In the genomic region with DNA sequence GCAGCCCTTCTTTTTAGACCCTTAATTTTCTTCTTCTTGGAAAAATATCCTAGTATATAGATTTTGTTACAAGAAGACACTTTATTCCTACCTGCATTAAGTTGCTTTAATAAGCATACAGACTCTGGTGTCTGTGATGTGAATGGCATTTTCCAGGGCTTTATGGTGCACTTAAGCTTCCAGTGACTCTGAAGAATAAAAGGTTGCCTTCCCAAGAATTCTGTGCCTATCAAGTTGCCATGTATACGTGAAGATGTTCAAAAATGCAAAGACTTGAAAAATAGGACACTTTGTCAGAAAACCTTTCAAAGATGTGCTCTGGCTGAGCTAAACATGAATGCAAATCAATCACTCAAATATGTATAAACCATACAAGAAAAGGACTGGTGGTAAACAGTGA, we compare ENCODE assay signal across 8 cellular contexts.
"Had no signal": no experiment of that assay in that cellular context is flagged by ENCODE, and none has a peak within 500 bp of the region (broad histone marks: within the 10 kb centered on the region; RNA-seq: fewer than 3 reads in every experiment).

No MANE protein-coding gene starts in this region.

- H3K4me3 ChIP-seq: GM23248, GM23338, HAP-1 had no signal

- H3K27ac ChIP-seq: GM23248 had no signal

- H3K4me2 ChIP-seq: GM23338 had no signal

- H2AFZ ChIP-seq: GM23248, GM23338 had no signal

- H3K9me3 ChIP-seq: HAP-1 had no signal

- H3K9ac ChIP-seq: GM23248 had no signal

- DNase-seq: GM23248, GOT3, H7, H9, HCEC 1CT, HFFc6 had no signal

- H3K36me3 ChIP-seq: HAP-1 had no signal
